In the genomic region with DNA sequence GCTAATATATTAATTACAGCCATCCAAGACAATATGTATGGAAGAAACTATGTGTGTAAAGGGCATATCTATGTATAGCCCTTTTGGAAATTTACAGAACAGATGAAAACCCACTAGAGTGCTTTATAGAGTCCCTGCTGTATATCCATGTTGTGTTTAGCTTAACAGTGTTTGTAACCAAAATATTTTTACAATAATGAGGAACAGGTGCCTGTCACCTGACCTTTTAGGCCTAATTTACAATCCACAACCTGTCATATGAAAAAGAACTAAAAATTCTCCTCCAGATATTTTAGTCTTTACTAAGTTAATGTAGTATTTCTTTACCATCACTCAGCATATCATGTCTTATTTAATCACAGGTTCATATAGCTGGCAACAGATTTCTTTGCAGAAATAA, we compare ENCODE assay signal across 21 cellular contexts. TPM values are rescaled to one million over a fixed set of nuclear protein-coding genes. Genes with fewer than 3 reads are reported as not detected.
DNase-seq lines count a peak whose midpoint lies in the region; ATAC-seq and TF ChIP-seq lines count a peak whose summit lies in the region.
"Had no signal": no experiment of that assay in that cellular context is flagged by ENCODE, and none has a peak within 500 bp of the region (broad histone marks: within the 10 kb centered on the region; RNA-seq: fewer than 3 reads in every experiment).

No MANE protein-coding gene starts in this region.

- H3K4me1 ChIP-seq in SK-N-SH (ENCODE audit: control insufficient read depth in 1 of 2, insufficient read depth in 2 of 2, low read depth in 1 of 2, low read length in 1 of 2) (peaks cover 0 to 17% of the 10 kb centered on the region in 2 experiments; a peak in 2 of 4 replicates), psoas muscle (peaks cover 11% of the 10 kb centered on the region)
- peaks cover 37% of the 10 kb centered on the region for H3K4me1 ChIP-seq in CD4-positive, CD25-positive, alpha-beta regulatory T cell (ENCODE audit: control insufficient read depth, insufficient read depth, low read length, poor library complexity, severe bottlenecking)

- peaks cover 26% of the 10 kb centered on the region; the same call in 1 of the 2 replicates for H3K27me3 ChIP-seq in SK-N-SH (ENCODE audit: insufficient read depth)
- peaks cover 10% of the 10 kb centered on the region for H3K27me3 ChIP-seq in CD4-positive, CD25-positive, alpha-beta regulatory T cell (ENCODE audit: control insufficient read depth, insufficient read depth, low read length)
- peaks cover 0 to 58% (median 10%) of the 10 kb centered on the region in 3 donors for H3K27me3 ChIP-seq in psoas muscle (ENCODE audit: insufficient read depth in 3 of 3, low read length in 2 of 3)

- DNase-seq in SK-N-SH (no peak), activated B cell treated with CpG ODN at 0.5 μM for 24 hours (no peak), HK-2 (ENCODE audit: unreplicated experiment) (no peak), psoas muscle (no peak)
- no peak for DNase-seq in CD4-positive, CD25-positive, alpha-beta regulatory T cell
- no peak for DNase-seq in effector memory CD8-positive, alpha-beta T cell
- DNase-seq in stimulated activated CD4-positive, alpha-beta T cell treated with anti-CD3 and anti-CD28 coated beads, Interleukin-1b, Interleukin-23, amount 100 ng/mL, for 48 hours: no peak
- DNase-seq: 8988T; dermis blood vessel endothelial cell; GM23248; Karpas-422; NCI-H1092; NCI-H2029; NCI-H510A; stimulated activated CD4-positive, alpha-beta T cell treated with anti-CD3 and anti-CD28 coated beads, Interleukin-2, amount 100 ng/mL, for 48 hours had no signal

- POLR2A ChIA-PET in SK-N-SH (lab: Yijun Ruan, JAX) (no interaction called here), activated B cell treated with CpG ODN at 0.5 μM for 24 hours (lab: Charles Lee) (interaction anchor here (1.0 kb wide), 1 partner anchor 16 kb away, joined by 4 read pairs; a partner anchor contains a TSS)

- H3K9me3 ChIP-seq in SK-N-SH (no peaks in the 10 kb centered on the region), psoas muscle (no peaks in the 10 kb centered on the region)
- H3K9me3 ChIP-seq in CD4-positive, CD25-positive, alpha-beta regulatory T cell (ENCODE audit: control insufficient read depth in 2 of 2, low read length in 2 of 2): no peaks in the 10 kb centered on the region
- H3K9me3 ChIP-seq: breast epithelium, gastroesophageal sphincter had no signal

- no peaks in the 10 kb centered on the region for H3K36me3 Mint-ChIP-seq in CD4-positive, CD25-positive, alpha-beta regulatory T cell
- H3K36me3 Mint-ChIP-seq in activated B cell treated with CpG ODN at 0.5 μM for 24 hours (ENCODE audit: low read depth): peaks cover 8% of the 10 kb centered on the region
- H3K36me3 Mint-ChIP-seq in effector memory CD8-positive, alpha-beta T cell (ENCODE audit: insufficient read depth): peaks cover 22% of the 10 kb centered on the region

- peaks cover 10 to 63% (median 34%) of the 10 kb centered on the region in 4 donors for H3K4me1 Mint-ChIP-seq in CD4-positive, CD25-positive, alpha-beta regulatory T cell
- peaks cover 65% of the 10 kb centered on the region for H3K4me1 Mint-ChIP-seq in activated B cell treated with CpG ODN at 0.5 μM for 24 hours
- peaks cover 37 to 49% of the 10 kb centered on the region in 2 donors for H3K4me1 Mint-ChIP-seq in effector memory CD8-positive, alpha-beta T cell (ENCODE audit: low read depth in 2 of 2)

- peaks cover 0 to 1% (median 0%) of the 10 kb centered on the region in 7 donors for H3K9me3 Mint-ChIP-seq in CD4-positive, CD25-positive, alpha-beta regulatory T cell
- no peaks in the 10 kb centered on the region for H3K9me3 Mint-ChIP-seq in activated B cell treated with CpG ODN at 0.5 μM for 24 hours
- H3K9me3 Mint-ChIP-seq in effector memory CD8-positive, alpha-beta T cell: no peaks in the 10 kb centered on the region

- no peak overlapping the region for H3K4me2 ChIP-seq in SK-N-SH

- no peak for TF ChIP-seq EP300 in SK-N-SH (IDR thresholded peaks at IDR 0.05; ENCODE audit: borderline replicate concordance in 1 of 2, low read depth in 1 of 2, low read length in 1 of 2)

- peak overlapping the region; percentile 73 to 88 (median 83) for H3K4me3 Mint-ChIP-seq in CD4-positive, CD25-positive, alpha-beta regulatory T cell
- peak overlapping the region; percentile 36 for H3K4me3 Mint-ChIP-seq in activated B cell treated with CpG ODN at 0.5 μM for 24 hours
- H3K4me3 Mint-ChIP-seq in effector memory CD8-positive, alpha-beta T cell: peak overlapping the region; percentile 51 to 79

- H3K9me2 ChIP-seq in SK-N-SH: no peaks in the 10 kb centered on the region

- peak overlapping the region in 2 of 3 donors; percentile 22 to 95 for H3K27ac Mint-ChIP-seq in CD4-positive, CD25-positive, alpha-beta regulatory T cell
- peak overlapping the region; percentile 69 for H3K27ac Mint-ChIP-seq in activated B cell treated with CpG ODN at 0.5 μM for 24 hours
- no peak overlapping the region for H3K27ac Mint-ChIP-seq in effector memory CD8-positive, alpha-beta T cell
- H3K27ac Mint-ChIP-seq: progenitor cell of endocrine pancreas had no signal

- no peak for ATAC-seq in SK-N-SH treated with all-trans-retinoic acid at 6 μM for 48 hours
- ATAC-seq in CD4-positive, CD25-positive, alpha-beta regulatory T cell (ENCODE audit: low read depth in 2 of 2): no peak
- no peak for ATAC-seq in activated B cell treated with CpG ODN at 0.5 μM for 24 hours (ENCODE audit: low read depth)
- no peak for ATAC-seq in effector memory CD8-positive, alpha-beta T cell (replicated peaks)
- ATAC-seq in psoas muscle: no peak
- ATAC-seq: gastroesophageal sphincter had no signal

- no peak overlapping the region for H3K4me3 ChIP-seq in SK-N-SH (ENCODE audit: low read depth in 2 of 2, low read length in 1 of 2)
- H3K4me3 ChIP-seq in CD4-positive, CD25-positive, alpha-beta regulatory T cell (ENCODE audit: low read depth, low read length): peak overlapping the region; percentile 66
- H3K4me3 ChIP-seq in psoas muscle: no peak overlapping the region
- H3K4me3 ChIP-seq: breast epithelium, gastroesophageal sphincter, GM23248 had no signal

- H3K9ac ChIP-seq in SK-N-SH: no peak overlapping the region
- H3K9ac ChIP-seq: GM23248 had no signal

- TF ChIP-seq CTCF in SK-N-SH (IDR thresholded peaks at IDR 0.05): no peak
- TF ChIP-seq CTCF in activated B cell treated with CpG ODN at 0.5 μM for 24 hours (IDR thresholded peaks at IDR 0.05): no peak
- no peak for TF ChIP-seq CTCF in psoas muscle (IDR thresholded peaks at IDR 0.05)

- H3K27me3 Mint-ChIP-seq in CD4-positive, CD25-positive, alpha-beta regulatory T cell: peaks cover 43% of the 10 kb centered on the region
- H3K27me3 Mint-ChIP-seq in activated B cell treated with CpG ODN at 0.5 μM for 24 hours: peaks cover 5% of the 10 kb centered on the region
- H3K27me3 Mint-ChIP-seq in effector memory CD8-positive, alpha-beta T cell: no peaks in the 10 kb centered on the region

- no peaks in the 10 kb centered on the region for H3K79me2 ChIP-seq in SK-N-SH (ENCODE audit: insufficient read depth)

- H3K27ac ChIP-seq in SK-N-SH (ENCODE audit: low read depth in 2 of 2, low read length in 1 of 2) (no peak overlapping the region), psoas muscle (no peak overlapping the region)
- peak overlapping the region; percentile 43 for H3K27ac ChIP-seq in CD4-positive, CD25-positive, alpha-beta regulatory T cell (ENCODE audit: insufficient read depth, low read length, poor library complexity, severe bottlenecking)
- H3K27ac ChIP-seq: breast epithelium, gastroesophageal sphincter, GM23248, VCaP had no signal

- intact Hi-C loops in activated B cell treated with CpG ODN at 0.5 μM for 24 hours (cut with micrococcal nuclease) (loop anchor here (1.0 to 5.0 kb wide), 2 partner anchors 706 to 1600 kb away; a partner anchor contains a TSS), psoas muscle (cut with DNase I) (no loop called here)

- no peaks in the 10 kb centered on the region for H4K20me1 ChIP-seq in SK-N-SH (ENCODE audit: insufficient read depth)

- peaks cover 7% of the 10 kb centered on the region for H3F3A ChIP-seq in SK-N-SH (replicated peaks; ENCODE audit: insufficient read depth)

- no peak for TF ChIP-seq RAD21 in SK-N-SH (IDR thresholded peaks at IDR 0.05; ENCODE audit: low read length)

- no peak overlapping the region for H2AFZ ChIP-seq in SK-N-SH (ENCODE audit: low read depth)

- H3K36me3 ChIP-seq in SK-N-SH (replicated peaks in 1 of 2; ENCODE audit: control insufficient read depth in 1 of 2, insufficient read depth in 2 of 2, low read length in 1 of 2): no peaks in the 10 kb centered on the region
- H3K36me3 ChIP-seq in CD4-positive, CD25-positive, alpha-beta regulatory T cell (ENCODE audit: control insufficient read depth, insufficient read depth, low read length): no peaks in the 10 kb centered on the region
- no peaks in the 10 kb centered on the region for H3K36me3 ChIP-seq in psoas muscle (ENCODE audit: insufficient read depth in 1 of 2, low read depth in 1 of 2)
- H3K36me3 ChIP-seq: breast epithelium, gastroesophageal sphincter had no signal

- CTCF ChIA-PET in SK-N-SH (lab: Yijun Ruan, JAX) (no interaction called here), activated B cell treated with CpG ODN at 0.5 μM for 24 hours (lab: Charles Lee) (no interaction called here)

TF ChIP-seq in SK-N-SH treated with all-trans-retinoic acid at 6 μM for 48 hours, 23 proteins besides CTCF, POLR2A, EP300 and RAD21:
- TF ChIP-seq PPARA (CRISPR knock-in tag; IDR thresholded peaks at IDR 0.05; ENCODE audit: borderline replicate concordance): no peak
- peak; percentile 84 for TF ChIP-seq ZNF8 (CRISPR knock-in tag; IDR thresholded peaks at IDR 0.05)

TF ChIP-seq in SK-N-SH, 30 proteins besides CTCF, POLR2A, EP300 and RAD21 (continues in another document):
- no peak for TF ChIP-seq FOSL2 (IDR thresholded peaks at IDR 0.05; ENCODE audit: borderline replicate concordance, low read depth)
- no peak for TF ChIP-seq TEAD4 (IDR thresholded peaks at IDR 0.05; ENCODE audit: borderline replicate concordance, insufficient read depth)

RNA-seq across cellular contexts. Expression of a gene that starts 16.4 kb away (rescaled TPM):
- polyA plus RNA-seq in SK-N-SH (2012; rRNA removed) (8.5 and 12.6 TPM in 2 replicates), psoas muscle (10 to 100 TPM in 2 of 3 donors, 1 to 10 TPM in 1; 6.4 to 27.8 (median 24.4) TPM)
- polyA plus RNA-seq in SK-N-SH (2012; cell fraction: cytosol; rRNA removed): 8.1 and 9.4 TPM in 2 replicates
- polyA plus RNA-seq in SK-N-SH (2012; cell fraction: nucleus; rRNA removed): 20.8 and 20.9 TPM in 2 replicates
- total RNA-seq in CD4-positive, CD25-positive, alpha-beta regulatory T cell: 121 TPM
- 10 to 100 TPM; 31.8 to 75.9 (median 52.8) TPM for polyA plus RNA-seq in CD4-positive, CD25-positive, alpha-beta regulatory T cell
- total RNA-seq in activated B cell treated with CpG ODN at 0.5 μM for 24 hours (23.0 and 30.8 TPM in 2 replicates), psoas muscle (10 to 100 TPM; 34.0 to 53.2 (median 50.7) TPM)
- total RNA-seq: G401 had no signal

Comparison
In these comparisons a context has a peak if more than half of its experiments do, and no peak if none do; other contexts are left out.
1. H3K27ac Mint-ChIP-seq: peak in CD4-positive, CD25-positive, alpha-beta regulatory T cell (2 of 3) and activated B cell treated with CpG ODN at 0.5 μM for 24 hours (single experiment); none in effector memory CD8-positive, alpha-beta T cell (0 of 2).
2. Peak in every context shown above with its lines, with median percentiles within 50 percentile points of each other: H3K4me3 Mint-ChIP-seq.